Comparison of ENCODE assay signal across 25 cellular contexts in genomic region chr16:10122026-10122425, GRCh38.
A peak's percentile ranks its signal among the peaks of the same experiment; 100 is the strongest.
DNase-seq lines count a peak whose midpoint lies in the region; ATAC-seq and TF ChIP-seq lines count a peak whose summit lies in the region.
"Had no signal": no experiment of that assay in that cellular context is flagged by ENCODE, and none has a peak within 500 bp of the region (broad histone marks: within the 10 kb centered on the region; RNA-seq: fewer than 3 reads in every experiment).

No MANE protein-coding gene starts in this region.

- H3K4me3 Mint-ChIP-seq in brain (peak overlapping the region in 1 of 5 experiments; percentile 44), type B pancreatic cell (no peak overlapping the region)
- H3K4me3 Mint-ChIP-seq in T-helper 2 cell treated with Interferon-gamma antibody and Interleukin-4, amounts not matched to agents 5 μg/mL and 100 μg/mL, for 36 hours: no peak overlapping the region
- H3K4me3 Mint-ChIP-seq: activated CD8-positive, alpha-beta memory T cell treated with anti-CD3 and anti-CD28 coated beads, Interleukin-2, amount 10 ng/mL, durations not matched to agents 7 days and 5 days; activated T-cell treated with anti-CD3 and anti-CD28 coated beads, Interleukin-2, amount 50 U/mL, for 72 hours; CD14-positive monocyte; nephron had no signal

- H3K27me3 ChIP-seq in heart left ventricle: peaks cover 0 to 24% (median 0%) of the 10 kb centered on the region in 9 donors

- H3K4me1 ChIP-seq in heart left ventricle (peaks cover 0 to 6% (median 0%) of the 10 kb centered on the region in 12 donors), mesodermal cell (ENCODE audit: control insufficient read depth, insufficient read depth, low read length, poor library complexity, severe bottlenecking) (peaks cover 20% of the 10 kb centered on the region)

- ATAC-seq in left cardiac atrium (peak; percentile 30 to 50), heart left ventricle (no peak)
- ATAC-seq: activated CD8-positive, alpha-beta memory T cell treated with anti-CD3 and anti-CD28 coated beads, Interleukin-2, amount 10 ng/mL, durations not matched to agents 7 days and 5 days; activated T-cell treated with anti-CD3 and anti-CD28 coated beads, Interleukin-2, amount 50 U/mL, for 72 hours; mucosa of descending colon; sciatic nerve had no signal

- TF ChIP-seq CTCF in heart left ventricle (IDR thresholded peaks at IDR 0.05) (no peak), brain (conservative IDR thresholded peaks at IDR 0.05) (no peak), type B pancreatic cell (conservative IDR thresholded peaks at IDR 0.05) (no peak)

- TF ChIP-seq POLR2A in heart left ventricle (IDR thresholded peaks at IDR 0.05): no peak

- no peak overlapping the region for H3K4me3 ChIP-seq in heart left ventricle
- no peak overlapping the region for H3K4me3 ChIP-seq in mesodermal cell (ENCODE audit: extremely low read depth, insufficient read depth, low read length, poor library complexity, severe bottlenecking)
- H3K4me3 ChIP-seq: esophagus squamous epithelium, mucosa of descending colon had no signal

- H3K9me3 Mint-ChIP-seq in brain: peaks cover 0 to 6% (median 0%) of the 10 kb centered on the region in 5 experiments
- H3K9me3 Mint-ChIP-seq in type B pancreatic cell: no peaks in the 10 kb centered on the region
- no peaks in the 10 kb centered on the region for H3K9me3 Mint-ChIP-seq in T-helper 2 cell treated with Interferon-gamma antibody and Interleukin-4, amounts not matched to agents 5 μg/mL and 100 μg/mL, for 36 hours
- H3K9me3 Mint-ChIP-seq: activated T-cell treated with anti-CD3 and anti-CD28 coated beads, Interleukin-2, amount 50 U/mL, for 72 hours; nephron had no signal

- H3K36me3 ChIP-seq in heart left ventricle: no peaks in the 10 kb centered on the region
- no peaks in the 10 kb centered on the region for H3K36me3 ChIP-seq in mesodermal cell (ENCODE audit: control insufficient read depth, insufficient read depth, low read length)
- H3K36me3 ChIP-seq: esophagus squamous epithelium had no signal

- H3K36me3 Mint-ChIP-seq in brain (no peaks in the 10 kb centered on the region), type B pancreatic cell (no peaks in the 10 kb centered on the region)
- no peaks in the 10 kb centered on the region for H3K36me3 Mint-ChIP-seq in T-helper 2 cell treated with Interferon-gamma antibody and Interleukin-4, amounts not matched to agents 5 μg/mL and 100 μg/mL, for 36 hours (ENCODE audit: low read depth)
- H3K36me3 Mint-ChIP-seq: activated CD8-positive, alpha-beta memory T cell treated with anti-CD3 and anti-CD28 coated beads, Interleukin-2, amount 10 ng/mL, durations not matched to agents 7 days and 5 days; CD14-positive monocyte had no signal

- WGBS in heart left ventricle, 4 donors: 22 to 61% (median 49%) methylated on average over 4 of the region's 4 CpGs
- WGBS in mesodermal cell (ENCODE audit: insufficient coverage in 2 of 2), 2 experiments: 44 to 66% methylated on average over 3 to 4 of the region's 4 CpGs

- H3K27ac Mint-ChIP-seq in brain (peak overlapping the region in 3 of 5 experiments; percentile 85 to 93 (median 88)), type B pancreatic cell (peak overlapping the region; percentile 79)
- H3K27ac Mint-ChIP-seq in T-helper 2 cell treated with Interferon-gamma antibody and Interleukin-4, amounts not matched to agents 5 μg/mL and 100 μg/mL, for 36 hours: no peak overlapping the region
- H3K27ac Mint-ChIP-seq: activated CD8-positive, alpha-beta memory T cell treated with anti-CD3 and anti-CD28 coated beads, Interleukin-2, amount 10 ng/mL, durations not matched to agents 7 days and 5 days; activated T-cell treated with anti-CD3 and anti-CD28 coated beads, Interleukin-2, amount 50 U/mL, for 72 hours; CD14-positive monocyte had no signal

- H3K9me3 ChIP-seq in heart left ventricle (peaks cover 0 to 2% (median 0%) of the 10 kb centered on the region in 12 donors), mesodermal cell (ENCODE audit: control insufficient read depth, low read length) (no peaks in the 10 kb centered on the region)
- H3K9me3 ChIP-seq: esophagus squamous epithelium, mucosa of descending colon had no signal

- peaks cover 26% of the 10 kb centered on the region for H3K4me1 Mint-ChIP-seq in brain
- peaks cover 17% of the 10 kb centered on the region for H3K4me1 Mint-ChIP-seq in type B pancreatic cell (ENCODE audit: unreplicated experiment)
- H3K4me1 Mint-ChIP-seq in T-helper 2 cell treated with Interferon-gamma antibody and Interleukin-4, amounts not matched to agents 5 μg/mL and 100 μg/mL, for 36 hours (ENCODE audit: low read depth): no peaks in the 10 kb centered on the region
- H3K4me1 Mint-ChIP-seq: activated CD8-positive, alpha-beta memory T cell treated with anti-CD3 and anti-CD28 coated beads, Interleukin-2, amount 10 ng/mL, durations not matched to agents 7 days and 5 days; CD14-positive monocyte had no signal

- H3K27me3 Mint-ChIP-seq in brain (peaks cover 10% of the 10 kb centered on the region), type B pancreatic cell (peaks cover 52% of the 10 kb centered on the region)
- H3K27me3 Mint-ChIP-seq in T-helper 2 cell treated with Interferon-gamma antibody and Interleukin-4, amounts not matched to agents 5 μg/mL and 100 μg/mL, for 36 hours (ENCODE audit: low read depth): no peaks in the 10 kb centered on the region
- H3K27me3 Mint-ChIP-seq: activated CD8-positive, alpha-beta memory T cell treated with anti-CD3 and anti-CD28 coated beads, Interleukin-2, amount 10 ng/mL, durations not matched to agents 7 days and 5 days had no signal

- DNase-seq in left cardiac atrium (no peak), heart left ventricle (no peak), type B pancreatic cell (ENCODE audit: extremely low spot score, unreplicated experiment) (no peak), NCI-H1092 (lab: John Stamatoyannopoulos, UW) (no peak), occipital lobe (lab: John Stamatoyannopoulos, UW) (no peak)
- DNase-seq in T-helper 2 cell treated with Interferon-gamma antibody and Interleukin-4, amounts not matched to agents 5 μg/mL and 100 μg/mL, for 36 hours (ENCODE audit: low spot score): no peak
- DNase-seq: 8988T; activated CD4-positive, alpha-beta T cell treated with anti-CD3 and anti-CD28 coated beads, Interleukin-2, amount 50 U/mL, for 1 hour; activated CD8-positive, alpha-beta memory T cell treated with anti-CD3 and anti-CD28 coated beads, Interleukin-2, amount 10 ng/mL, durations not matched to agents 7 days and 5 days; activated naive CD4-positive, alpha-beta T cell treated with Interleukin-2 at 50 U/mL for 16 hours; activated T-cell treated with anti-CD3 and anti-CD28 coated beads, Interleukin-2, amount 50 U/mL, for 72 hours; cortex of kidney; esophagus squamous epithelium; mucosa of descending colon; NCI-H1417 treated with DMSO at 0.1 percent for 48 hours; NCI-H2081 treated with DMSO at 0.1 percent for 48 hours; SHP77; stimulated activated CD4-positive, alpha-beta T cell treated with anti-CD3 and anti-CD28 coated beads, Interleukin-4, amount 100 ng/mL, for 4 hours; stimulated activated naive CD4-positive, alpha-beta T cell; T-helper 9 cell had no signal

- intact Hi-C loops in left cardiac atrium (cut with DNase I): no loop called here
- intact Hi-C loops in heart left ventricle (cut with DNase I): no loop called here

- H3K27ac ChIP-seq in heart left ventricle (no peak overlapping the region), mesodermal cell (ENCODE audit: low read depth, low read length, severe bottlenecking) (peak overlapping the region; percentile 49)

Comparison
In these comparisons a context has a peak if more than half of its experiments do, and no peak if none do; other contexts are left out.
1. ATAC-seq: peak in left cardiac atrium (2 of 2); none in heart left ventricle (0 of 4).